Comparison of ENCODE assay signal across 1 cellular context in the genomic region with DNA sequence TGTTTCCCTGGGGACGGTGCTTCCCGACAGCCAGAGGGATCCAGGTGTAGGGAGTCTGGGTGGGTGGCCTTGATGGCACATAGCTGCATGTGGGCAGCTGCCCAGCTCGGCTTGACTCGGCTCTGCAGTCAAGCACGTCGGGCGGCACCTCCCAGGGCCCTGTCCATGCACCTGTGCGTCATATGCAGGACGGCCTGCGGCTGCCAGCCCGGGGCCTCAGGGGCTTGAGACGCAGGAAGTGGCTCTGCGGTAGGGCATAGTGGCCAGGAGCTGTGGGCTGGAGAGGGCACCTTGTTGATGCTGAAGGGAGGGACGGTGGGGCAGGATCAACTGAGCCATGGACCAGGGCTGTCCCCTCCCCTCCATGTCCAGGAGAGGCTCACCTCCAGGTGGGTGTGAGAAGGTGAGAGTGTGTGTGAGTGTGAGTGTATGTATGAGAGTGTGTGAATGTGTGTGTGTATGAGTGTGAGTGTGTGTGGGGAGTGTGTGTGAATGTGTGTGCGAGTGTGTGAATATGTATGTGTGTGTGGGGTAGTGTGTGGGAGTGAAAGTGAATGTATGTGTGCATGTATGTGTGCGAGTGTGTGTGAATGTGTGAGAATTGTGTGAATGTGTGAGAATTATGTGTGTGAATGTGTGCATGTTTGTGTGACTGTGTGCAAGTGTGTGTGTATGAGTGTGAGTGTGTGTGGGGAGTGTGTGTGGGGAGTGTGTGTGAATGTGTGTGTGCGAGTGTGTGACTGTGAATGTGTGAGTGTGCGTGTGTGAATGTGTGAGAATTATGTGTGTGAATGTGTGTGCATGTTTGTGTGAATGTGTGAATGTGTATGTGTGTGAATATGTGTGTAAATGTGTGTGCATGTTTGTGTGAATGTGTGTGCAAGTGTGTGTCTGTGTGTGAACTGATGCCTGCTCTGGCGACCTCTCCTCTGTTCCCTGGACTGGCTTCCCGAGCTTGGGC.
TF ChIP-seq lines count a peak whose summit lies in the region.

No MANE protein-coding gene starts in this region.

TF ChIP-seq in HEK293, 187 proteins besides CTCF, POLR2A, EP300 and RAD21 (continued from another document):
- TF ChIP-seq KLF1 (tag by site-specific recombination; IDR thresholded peaks at IDR 0.05) (no peak), ZBTB21 (tag by site-specific recombination; IDR thresholded peaks at IDR 0.05) (no peak), PRDM1 (tag by site-specific recombination; IDR thresholded peaks at IDR 0.05) (peak; percentile 87), ZNF169 (tag by site-specific recombination; IDR thresholded peaks at IDR 0.05) (no peak), ZNF544 (tag by site-specific recombination; IDR thresholded peaks at IDR 0.05) (no peak), ZNF654 (tag by site-specific recombination; IDR thresholded peaks at IDR 0.05; ENCODE audit: low read depth) (no peak), ZNF394 (tag by site-specific recombination; IDR thresholded peaks at IDR 0.05; ENCODE audit: borderline replicate concordance) (no peak), KLF10 (tag by site-specific recombination; IDR thresholded peaks at IDR 0.05) (no peak), SCRT2 (tag by site-specific recombination; IDR thresholded peaks at IDR 0.05) (no peak), ZNF311 (tag by site-specific recombination; IDR thresholded peaks at IDR 0.05; ENCODE audit: borderline replicate concordance) (0 out of 2 replicates have a peak, but pooled peaks have one; percentile 15), ZNF274 (IDR thresholded peaks at IDR 0.05; ENCODE audit: low read length) (no peak), ZNF274 (tag by site-specific recombination; IDR thresholded peaks at IDR 0.05; ENCODE audit: borderline replicate concordance) (no peak), ZNF560 (tag by site-specific recombination; IDR thresholded peaks at IDR 0.05; ENCODE audit: borderline replicate concordance) (no peak), ZNF521 (tag by site-specific recombination; IDR thresholded peaks at IDR 0.05) (no peak), ZNF341 (tag by site-specific recombination; IDR thresholded peaks at IDR 0.05; ENCODE audit: low read depth) (no peak), ZIC2 (tag by site-specific recombination; IDR thresholded peaks at IDR 0.05) (peak; percentile 29; the same call in 1 of the 2 replicates), ELK4 (IDR thresholded peaks at IDR 0.05; ENCODE audit: borderline replicate concordance, low read depth, low read length) (no peak), ZNF404 (tag by site-specific recombination; IDR thresholded peaks at IDR 0.05) (no peak), ZBTB20 (tag by site-specific recombination; IDR thresholded peaks at IDR 0.05) (peak; percentile 17; the same call in 1 of the 2 replicates), ZNF138 (tag by site-specific recombination; IDR thresholded peaks at IDR 0.05; ENCODE audit: borderline replicate concordance) (no peak), EGR2 (tag by site-specific recombination; IDR thresholded peaks at IDR 0.05; ENCODE audit: low read depth) (peak; percentile 67), ZNF202 (tag by site-specific recombination; IDR thresholded peaks at IDR 0.05; ENCODE audit: borderline replicate concordance) (no peak), SETDB1 (IDR thresholded peaks at IDR 0.05; ENCODE audit: insufficient read length, low read length) (no peak), ZNF391 (tag by site-specific recombination; IDR thresholded peaks at IDR 0.05; ENCODE audit: borderline replicate concordance, low read depth) (no peak), ZNF610 (tag by site-specific recombination; IDR thresholded peaks at IDR 0.05; ENCODE audit: borderline replicate concordance) (no peak)
- TF ChIP-seq, protein P1, sequence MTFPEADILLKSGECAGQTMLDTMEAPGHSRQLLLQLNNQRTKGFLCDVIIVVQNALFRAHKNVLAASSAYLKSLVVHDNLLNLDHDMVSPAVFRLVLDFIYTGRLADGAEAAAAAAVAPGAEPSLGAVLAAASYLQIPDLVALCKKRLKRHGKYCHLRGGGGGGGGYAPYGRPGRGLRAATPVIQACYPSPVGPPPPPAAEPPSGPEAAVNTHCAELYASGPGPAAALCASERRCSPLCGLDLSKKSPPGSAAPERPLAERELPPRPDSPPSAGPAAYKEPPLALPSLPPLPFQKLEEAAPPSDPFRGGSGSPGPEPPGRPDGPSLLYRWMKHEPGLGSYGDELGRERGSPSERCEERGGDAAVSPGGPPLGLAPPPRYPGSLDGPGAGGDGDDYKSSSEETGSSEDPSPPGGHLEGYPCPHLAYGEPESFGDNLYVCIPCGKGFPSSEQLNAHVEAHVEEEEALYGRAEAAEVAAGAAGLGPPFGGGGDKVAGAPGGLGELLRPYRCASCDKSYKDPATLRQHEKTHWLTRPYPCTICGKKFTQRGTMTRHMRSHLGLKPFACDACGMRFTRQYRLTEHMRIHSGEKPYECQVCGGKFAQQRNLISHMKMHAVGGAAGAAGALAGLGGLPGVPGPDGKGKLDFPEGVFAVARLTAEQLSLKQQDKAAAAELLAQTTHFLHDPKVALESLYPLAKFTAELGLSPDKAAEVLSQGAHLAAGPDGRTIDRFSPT (tag by site-specific recombination; IDR thresholded peaks at IDR 0.05) = peak; percentile 65
- TF ChIP-seq, protein P2, sequence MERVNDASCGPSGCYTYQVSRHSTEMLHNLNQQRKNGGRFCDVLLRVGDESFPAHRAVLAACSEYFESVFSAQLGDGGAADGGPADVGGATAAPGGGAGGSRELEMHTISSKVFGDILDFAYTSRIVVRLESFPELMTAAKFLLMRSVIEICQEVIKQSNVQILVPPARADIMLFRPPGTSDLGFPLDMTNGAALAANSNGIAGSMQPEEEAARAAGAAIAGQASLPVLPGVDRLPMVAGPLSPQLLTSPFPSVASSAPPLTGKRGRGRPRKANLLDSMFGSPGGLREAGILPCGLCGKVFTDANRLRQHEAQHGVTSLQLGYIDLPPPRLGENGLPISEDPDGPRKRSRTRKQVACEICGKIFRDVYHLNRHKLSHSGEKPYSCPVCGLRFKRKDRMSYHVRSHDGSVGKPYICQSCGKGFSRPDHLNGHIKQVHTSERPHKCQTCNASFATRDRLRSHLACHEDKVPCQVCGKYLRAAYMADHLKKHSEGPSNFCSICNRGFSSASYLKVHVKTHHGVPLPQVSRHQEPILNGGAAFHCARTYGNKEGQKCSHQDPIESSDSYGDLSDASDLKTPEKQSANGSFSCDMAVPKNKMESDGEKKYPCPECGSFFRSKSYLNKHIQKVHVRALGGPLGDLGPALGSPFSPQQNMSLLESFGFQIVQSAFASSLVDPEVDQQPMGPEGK (tag by site-specific recombination; IDR thresholded peaks at IDR 0.05) = no peak
